ENCODE assay signal across 12 cellular contexts in genomic region chr14:50333010-50333409, GRCh38. TPM values are rescaled to one million over a fixed set of nuclear protein-coding genes. Genes with fewer than 3 reads are reported as not detected.
DNase-seq lines count a peak whose midpoint lies in the region; ATAC-seq, FAIRE-seq and TF ChIP-seq lines count a peak whose summit lies in the region.
"Had no signal": no experiment of that assay in that cellular context is flagged by ENCODE, and none has a peak within 500 bp of the region (broad histone marks: within the 10 kb centered on the region; RNA-seq: fewer than 3 reads in every experiment).

No MANE protein-coding gene starts in this region.

- H3K27ac Mint-ChIP-seq in GM23338, result no peak overlapping the region
- no peak overlapping the region for H3K27ac Mint-ChIP-seq in astrocyte (ENCODE audit: unreplicated experiment)
- H3K27ac Mint-ChIP-seq: type B pancreatic cell had no signal

- no peaks in the 10 kb centered on the region for H3K9me2 ChIP-seq in GM23338 (ENCODE audit: insufficient read depth)

- H3K27ac ChIP-seq in GM23338 (ENCODE audit: low read depth) (no peak overlapping the region), astrocyte (ENCODE audit: low read depth, low read length) (peak overlapping the region; percentile 43), foreskin keratinocyte (no peak overlapping the region), gastrocnemius medialis (no peak overlapping the region), prostate gland (no peak overlapping the region)
- H3K27ac ChIP-seq: SJSA1 had no signal

- H3K4me1 Mint-ChIP-seq in GM23338 (peaks cover 28% of the 10 kb centered on the region), astrocyte (ENCODE audit: low read depth, unreplicated experiment) (peaks cover 23% of the 10 kb centered on the region)

- no peak for ATAC-seq in GM23338
- peak; percentile 59 for ATAC-seq in foreskin keratinocyte
- peak; percentile 39 to 52 for ATAC-seq in gastrocnemius medialis

- no peaks in the 10 kb centered on the region for H3K27me3 ChIP-seq in GM23338 (ENCODE audit: insufficient read depth)
- no peaks in the 10 kb centered on the region for H3K27me3 ChIP-seq in astrocyte (ENCODE audit: insufficient read depth, low read length)
- no peaks in the 10 kb centered on the region for H3K27me3 ChIP-seq in foreskin keratinocyte
- H3K27me3 ChIP-seq in gastrocnemius medialis, result no peaks in the 10 kb centered on the region
- no peaks in the 10 kb centered on the region for H3K27me3 ChIP-seq in prostate gland (replicated peaks; ENCODE audit: insufficient read depth)
- H3K27me3 ChIP-seq: SJSA1 had no signal

- H3K36me3 ChIP-seq in GM23338 (ENCODE audit: insufficient read depth) (no peaks in the 10 kb centered on the region), astrocyte (ENCODE audit: insufficient read depth, low read length) (peaks cover 4% of the 10 kb centered on the region), gastrocnemius medialis (peaks cover 0 to 3% of the 10 kb centered on the region in 2 donors), prostate gland (no peaks in the 10 kb centered on the region)
- H3K36me3 ChIP-seq: SJSA1 had no signal

- intact Hi-C loops in gastrocnemius medialis (cut with DNase I; ENCODE audit: low total_unique reads), result no loop called here
- intact Hi-C loops in prostate gland (cut with DNase I), result no loop called here

- H3F3A ChIP-seq in GM23338 (replicated peaks; ENCODE audit: low read depth), result no peaks in the 10 kb centered on the region

- H3K9me3 ChIP-seq in astrocyte (ENCODE audit: insufficient read depth, low read depth, low read length) (no peaks in the 10 kb centered on the region), gastrocnemius medialis (no peaks in the 10 kb centered on the region), prostate gland (no peaks in the 10 kb centered on the region)
- H3K9me3 ChIP-seq: SJSA1 had no signal

- H3K9me3 Mint-ChIP-seq in GM23338 (no peaks in the 10 kb centered on the region), astrocyte (ENCODE audit: unreplicated experiment) (no peaks in the 10 kb centered on the region)
- H3K9me3 Mint-ChIP-seq: type B pancreatic cell had no signal

- no peak overlapping the region for H3K9ac ChIP-seq in astrocyte (ENCODE audit: low read length)

- H2AFZ ChIP-seq in GM23338, result no peak overlapping the region
- no peak overlapping the region for H2AFZ ChIP-seq in astrocyte (ENCODE audit: low read depth, low read length)

- H3K4me1 ChIP-seq in GM23338 (ENCODE audit: insufficient read depth) (peaks cover 26% of the 10 kb centered on the region), astrocyte (ENCODE audit: insufficient read depth, low read length) (peaks cover 28% of the 10 kb centered on the region), foreskin keratinocyte (peaks cover 5% of the 10 kb centered on the region), gastrocnemius medialis (peaks cover 9 to 12% of the 10 kb centered on the region in 2 donors), prostate gland (replicated peaks) (peaks cover 3% of the 10 kb centered on the region)

- H3K36me3 Mint-ChIP-seq in GM23338 (ENCODE audit: low read depth) (no peaks in the 10 kb centered on the region; the same call in 2 of the 3 replicates), astrocyte (ENCODE audit: low read depth, unreplicated experiment) (peaks cover 3% of the 10 kb centered on the region)

- H3K27me3 Mint-ChIP-seq in GM23338 (ENCODE audit: insufficient read depth, low read depth, poor library complexity) (peaks cover 4% of the 10 kb centered on the region), astrocyte (ENCODE audit: low read depth, unreplicated experiment) (no peaks in the 10 kb centered on the region)
- H3K27me3 Mint-ChIP-seq: type B pancreatic cell had no signal

- H3K4me3 Mint-ChIP-seq in GM23338 (no peak overlapping the region), astrocyte (ENCODE audit: unreplicated experiment) (no peak overlapping the region)
- H3K4me3 Mint-ChIP-seq: type B pancreatic cell had no signal

- in situ Hi-C loops in gastrocnemius medialis (cut with MboI; ENCODE audit: low sequenced_read_pairs in 4 of 4), result no loop called here

- H3K79me2 ChIP-seq in GM23338 (replicated peaks; ENCODE audit: insufficient read depth) (no peaks in the 10 kb centered on the region), astrocyte (ENCODE audit: insufficient read depth, low read length) (no peaks in the 10 kb centered on the region)

- peak; percentile 58 for FAIRE-seq in astrocyte (lab: Jason Lieb, UNC)
- FAIRE-seq: D721Med had no signal

- WGBS in prostate gland, result 65% methylated on average over 3 of the region's 3 CpGs

- DNase-seq in GM23338 (ENCODE audit: low spot score) (peak; percentile 20), astrocyte (ENCODE audit: low read depth) (peak; percentile 82), foreskin keratinocyte (peak; percentile 81 to 93), gastrocnemius medialis (peak in 1 of 2 donors; percentile 37), NCI-H1105 treated with DMSO at 0.1 percent for 48 hours (lab: John Stamatoyannopoulos, UW) (no peak), hippocampal formation (lab: John Stamatoyannopoulos, UW) (no peak), HuH-7 (ENCODE audit: low spot score) (no peak), prostate gland (ENCODE audit: low spot score) (no peak)
- DNase-seq: NCI-H510A had no signal

- H3K4me2 ChIP-seq in GM23338 (no peak overlapping the region), astrocyte (ENCODE audit: low read length) (peak overlapping the region; percentile 18)

- H4K20me1 ChIP-seq in GM23338 (replicated peaks; ENCODE audit: insufficient read depth), result no peaks in the 10 kb centered on the region
- H4K20me1 ChIP-seq in astrocyte (ENCODE audit: insufficient read depth, low read length), result no peaks in the 10 kb centered on the region

- no peak overlapping the region for H3K4me3 ChIP-seq in GM23338
- H3K4me3 ChIP-seq in astrocyte (ENCODE audit: insufficient read depth, low read depth, low read length), result no peak overlapping the region
- no peak overlapping the region for H3K4me3 ChIP-seq in gastrocnemius medialis
- no peak overlapping the region for H3K4me3 ChIP-seq in prostate gland
- H3K4me3 ChIP-seq: SJSA1 had no signal

- TF ChIP-seq POLR2A in gastrocnemius medialis (IDR thresholded peaks at IDR 0.05) (no peak), prostate gland (IDR thresholded peaks at IDR 0.05) (no peak)

- TF ChIP-seq CTCF in GM23338 (conservative IDR thresholded peaks at IDR 0.05; ENCODE audit: low read depth in 2 of 2) (no peak), astrocyte (IDR thresholded peaks at IDR 0.05; ENCODE audit: insufficient read depth, low read depth, low read length) (no peak), foreskin keratinocyte (conservative IDR thresholded peaks at IDR 0.05) (no peak), gastrocnemius medialis (IDR thresholded peaks at IDR 0.05 in 4 of 5, conservative IDR thresholded peaks at IDR 0.05 in 1 of 5) (no peak), prostate gland (IDR thresholded peaks at IDR 0.05) (no peak)

RNA-seq across cellular contexts. Expression of gene DMAC2L, which starts 20.9 kb away (rescaled TPM):
- 9.5 and 22.5 TPM in 2 replicates for total RNA-seq in GM23338 (2014; rRNA removed; shearing (Covaris generic))
- polyA plus RNA-seq in GM23338 (2016; fragmentation: Nextera tagmentation; extraction: Ambion mirVana) (30.8 and 33.8 TPM in 2 replicates), foreskin keratinocyte (8.0 and 8.8 TPM in 2 replicates)
- total RNA-seq in astrocyte (10.9 and 11.6 TPM in 2 replicates), foreskin keratinocyte (7.7 and 7.8 TPM in 2 replicates), gastrocnemius medialis (10 to 100 TPM; 18.6 to 42.2 (median 24.6) TPM), prostate gland (10 to 100 TPM in 1 of 2 donors, 1 to 10 TPM in 1; 6.9 to 24.5 TPM)

RNA-seq across cellular contexts. Expression of gene L2HGDH, which starts 21.0 kb away (rescaled TPM):
- total RNA-seq in GM23338 (2014; rRNA removed; shearing (Covaris generic)), result 22.0 and 28.5 TPM in 2 replicates
- 12.3 and 13.5 TPM in 2 replicates for polyA plus RNA-seq in GM23338 (2016; fragmentation: Nextera tagmentation; extraction: Ambion mirVana)
- total RNA-seq in astrocyte, result 5.2 and 6.0 TPM in 2 replicates
- total RNA-seq in foreskin keratinocyte, result 7.2 and 9.1 TPM in 2 replicates
- polyA plus RNA-seq in foreskin keratinocyte, result 2.7 and 3.7 TPM in 2 replicates
- 10 to 100 TPM in 2 of 4 donors, 1 to 10 TPM in 2; 8.6 to 13.4 (median 10.9) TPM for total RNA-seq in gastrocnemius medialis
- total RNA-seq in prostate gland, result 1 to 10 TPM; 5.6 to 6.5 TPM

Comparison
In these comparisons a context has a peak if more than half of its experiments do, and no peak if none do; other contexts are left out.
1. DNase-seq: peak in GM23338 (single experiment), astrocyte (single experiment) and foreskin keratinocyte (2 of 2); none in NCI-H1105 treated with DMSO at 0.1 percent for 48 hours (single experiment), hippocampal formation (0 of 2), HuH-7 (single experiment) and prostate gland (single experiment).